In genomic region chr20:53050338-53050737, GRCh38 we compare ENCODE assay signal across 14 cellular contexts.
A peak's percentile ranks its signal among the peaks of the same experiment; 100 is the strongest.
DNase-seq lines count a peak whose midpoint lies in the region; ATAC-seq and TF ChIP-seq lines count a peak whose summit lies in the region.
"Had no signal": no experiment of that assay in that cellular context is flagged by ENCODE, and none has a peak within 500 bp of the region (broad histone marks: within the 10 kb centered on the region; RNA-seq: fewer than 3 reads in every experiment).

No MANE protein-coding gene starts in this region.

- H3K27me3 Mint-ChIP-seq in activated CD4-positive, alpha-beta T cell treated with anti-CD3 and anti-CD28 coated beads, Interleukin-2, amount 10 ng/mL, durations not matched to agents 7 days and 5 days, result no peaks in the 10 kb centered on the region
- no peaks in the 10 kb centered on the region for H3K27me3 Mint-ChIP-seq in nephron progenitor cell (ENCODE audit: low read depth, poor library complexity)

- H3K4me3 ChIP-seq in epithelial cell of esophagus (ENCODE audit: low read length), result no peak overlapping the region
- H3K4me3 ChIP-seq: K562 had no signal

- TF ChIP-seq CTCF in epithelial cell of esophagus (IDR thresholded peaks at IDR 0.05; ENCODE audit: insufficient read depth, low read depth, low read length, missing control alignments) (no peak), nephron progenitor cell (IDR thresholded peaks at IDR 0.05) (no peak)

- peaks cover 6% of the 10 kb centered on the region for H3K9me3 Mint-ChIP-seq in activated CD4-positive, alpha-beta T cell treated with anti-CD3 and anti-CD28 coated beads, Interleukin-2, amount 10 ng/mL, durations not matched to agents 7 days and 5 days
- H3K9me3 Mint-ChIP-seq in stimulated activated effector memory CD8-positive, alpha-beta T cell treated with anti-CD3 and anti-CD28 coated beads, Interleukin-12 subunit alpha, Interleukin-12 subunit beta, amount 100 ng/mL, for 72 hours, result peaks cover 2% of the 10 kb centered on the region
- peaks cover 49% of the 10 kb centered on the region for H3K9me3 Mint-ChIP-seq in nephron progenitor cell

- no peak overlapping the region for H3K27ac Mint-ChIP-seq in activated CD4-positive, alpha-beta T cell treated with anti-CD3 and anti-CD28 coated beads, Interleukin-2, amount 10 ng/mL, durations not matched to agents 7 days and 5 days
- H3K27ac Mint-ChIP-seq in stimulated activated effector memory CD8-positive, alpha-beta T cell treated with anti-CD3 and anti-CD28 coated beads, Interleukin-12 subunit alpha, Interleukin-12 subunit beta, amount 100 ng/mL, for 72 hours, result no peak overlapping the region
- no peak overlapping the region for H3K27ac Mint-ChIP-seq in nephron progenitor cell

- peak; percentile 47 for ATAC-seq in stimulated activated effector memory CD8-positive, alpha-beta T cell treated with anti-CD3 and anti-CD28 coated beads, Interleukin-12 subunit alpha, Interleukin-12 subunit beta, amount 100 ng/mL, for 72 hours
- ATAC-seq: K562 had no signal

- CTCF ChIA-PET in activated CD4-positive, alpha-beta T cell treated with anti-CD3 and anti-CD28 coated beads, Interleukin-2, amount 10 ng/mL, durations not matched to agents 7 days and 5 days (lab: Charles Lee), result interaction anchor here (1.1 to 2.6 kb wide), 2 partner anchors 10 to 19 kb away, joined by 3 to 6 read pairs; no protein-coding TSS in a partner anchor

- POLR2A ChIA-PET in activated CD4-positive, alpha-beta T cell treated with anti-CD3 and anti-CD28 coated beads, Interleukin-2, amount 10 ng/mL, durations not matched to agents 7 days and 5 days (lab: Charles Lee), result no interaction called here

- DNase-seq in activated CD4-positive, alpha-beta T cell treated with anti-CD3 and anti-CD28 coated beads for 4 hours, result peak; percentile 34 to 59
- DNase-seq in activated CD4-positive, alpha-beta T cell treated with anti-CD3 and anti-CD28 coated beads, Interleukin-2, amount 10 ng/mL, durations not matched to agents 7 days and 5 days, result no peak
- DNase-seq in stimulated activated CD4-positive, alpha-beta T cell treated with anti-CD3 and anti-CD28 coated beads, Interleukin-15, amount 100 ng/mL, for 24 hours, result peak; percentile 36
- no peak for DNase-seq in stimulated activated CD4-positive, alpha-beta T cell treated with anti-CD3 and anti-CD28 coated beads, Interleukin-2, amount 100 ng/mL, for 48 hours
- DNase-seq in epithelial cell of esophagus (ENCODE audit: low read depth) (peak; percentile 55), nephron progenitor cell (no peak), NCI-H2171 (lab: John Stamatoyannopoulos, UW) (no peak)
- no peak for DNase-seq in stimulated activated effector memory CD8-positive, alpha-beta T cell treated with anti-CD3 and anti-CD28 coated beads, Interleukin-12 subunit alpha, Interleukin-12 subunit beta, amount 100 ng/mL, for 72 hours (ENCODE audit: low spot score in 2 of 2)
- DNase-seq: C1 segment of cervical spinal cord, DMS 273 treated with DMSO at 0.1 percent for 48 hours, NCI-H1048, NCI-H446 treated with DMSO at 0.1 percent for 48 hours, NCI-H748 treated with DMSO at 0.1 percent for 48 hours had no signal

- H3K4me1 Mint-ChIP-seq in activated CD4-positive, alpha-beta T cell treated with anti-CD3 and anti-CD28 coated beads, Interleukin-2, amount 10 ng/mL, durations not matched to agents 7 days and 5 days, result no peaks in the 10 kb centered on the region
- no peaks in the 10 kb centered on the region for H3K4me1 Mint-ChIP-seq in stimulated activated effector memory CD8-positive, alpha-beta T cell treated with anti-CD3 and anti-CD28 coated beads, Interleukin-12 subunit alpha, Interleukin-12 subunit beta, amount 100 ng/mL, for 72 hours
- H3K4me1 Mint-ChIP-seq in nephron progenitor cell, result peaks cover 21% of the 10 kb centered on the region

- H3K4me3 Mint-ChIP-seq in activated CD4-positive, alpha-beta T cell treated with anti-CD3 and anti-CD28 coated beads, Interleukin-2, amount 10 ng/mL, durations not matched to agents 7 days and 5 days, result no peak overlapping the region
- no peak overlapping the region for H3K4me3 Mint-ChIP-seq in stimulated activated effector memory CD8-positive, alpha-beta T cell treated with anti-CD3 and anti-CD28 coated beads, Interleukin-12 subunit alpha, Interleukin-12 subunit beta, amount 100 ng/mL, for 72 hours
- no peak overlapping the region for H3K4me3 Mint-ChIP-seq in nephron progenitor cell

- H3K36me3 Mint-ChIP-seq in activated CD4-positive, alpha-beta T cell treated with anti-CD3 and anti-CD28 coated beads, Interleukin-2, amount 10 ng/mL, durations not matched to agents 7 days and 5 days (ENCODE audit: low read depth), result peaks cover 5% of the 10 kb centered on the region
- H3K36me3 Mint-ChIP-seq in stimulated activated effector memory CD8-positive, alpha-beta T cell treated with anti-CD3 and anti-CD28 coated beads, Interleukin-12 subunit alpha, Interleukin-12 subunit beta, amount 100 ng/mL, for 72 hours, result no peaks in the 10 kb centered on the region
- H3K36me3 Mint-ChIP-seq in nephron progenitor cell (ENCODE audit: low read depth), result peaks cover 88% of the 10 kb centered on the region

Comparison
In these comparisons a context has a peak if more than half of its experiments do, and no peak if none do; other contexts are left out.
1. DNase-seq: peak in activated CD4-positive, alpha-beta T cell treated with anti-CD3 and anti-CD28 coated beads for 4 hours (2 of 2), stimulated activated CD4-positive, alpha-beta T cell treated with anti-CD3 and anti-CD28 coated beads, Interleukin-15, amount 100 ng/mL, for 24 hours (single experiment) and epithelial cell of esophagus (single experiment); none in activated CD4-positive, alpha-beta T cell treated with anti-CD3 and anti-CD28 coated beads, Interleukin-2, amount 10 ng/mL, durations not matched to agents 7 days and 5 days (single experiment), stimulated activated CD4-positive, alpha-beta T cell treated with anti-CD3 and anti-CD28 coated beads, Interleukin-2, amount 100 ng/mL, for 48 hours (0 of 2), stimulated activated effector memory CD8-positive, alpha-beta T cell treated with anti-CD3 and anti-CD28 coated beads, Interleukin-12 subunit alpha, Interleukin-12 subunit beta, amount 100 ng/mL, for 72 hours (0 of 2), nephron progenitor cell (single experiment) and NCI-H2171 (single experiment).